In the genomic region with DNA sequence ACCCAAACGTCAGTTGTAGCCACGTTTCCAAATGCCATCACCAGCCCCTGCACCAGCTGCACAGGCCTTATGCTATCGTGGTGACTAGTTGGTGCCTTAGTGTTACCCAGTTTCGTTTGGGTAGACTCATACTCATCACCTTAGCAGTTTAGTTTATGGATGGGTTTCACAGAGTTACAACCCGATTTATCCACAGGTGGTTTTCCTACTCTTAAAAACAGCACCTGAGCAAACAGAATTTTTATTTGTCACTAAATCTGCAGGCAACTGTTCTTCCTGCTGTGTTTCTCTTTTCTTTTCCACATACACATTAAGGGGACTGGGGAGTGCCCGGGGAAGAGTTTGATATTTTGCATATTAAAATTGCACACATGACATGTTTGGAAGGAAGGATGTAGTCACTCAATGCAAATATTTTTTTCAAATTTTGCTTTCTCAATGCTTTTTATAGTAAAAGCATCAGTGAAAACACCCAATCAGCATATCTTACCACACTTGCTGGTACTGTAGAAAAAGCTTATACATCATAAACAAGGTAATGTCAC, we compare ENCODE assay signal across 9 cellular contexts. TPM values are rescaled to one million over a fixed set of nuclear protein-coding genes. Genes with fewer than 3 reads are reported as not detected.
DNase-seq lines count a peak whose midpoint lies in the region; ATAC-seq, FAIRE-seq and TF ChIP-seq lines count a peak whose summit lies in the region.
"Had no signal": no experiment of that assay in that cellular context is flagged by ENCODE, and none has a peak within 500 bp of the region (broad histone marks: within the 10 kb centered on the region; RNA-seq: fewer than 3 reads in every experiment).

No MANE protein-coding gene starts in this region.

- peak in 2 of 3 donors; percentile 54 to 74 for DNase-seq in CD4-positive, CD25-positive, alpha-beta regulatory T cell
- no peak for DNase-seq in GM19239 (ENCODE audit: insufficient read length, low spot score)
- peak; percentile 28 for DNase-seq in activated CD8-positive, alpha-beta T cell treated with anti-CD3 and anti-CD28 coated beads for 36 hours
- no peak for DNase-seq in Kasumi-1 (lab: John Stamatoyannopoulos, UW)
- DNase-seq in NCI-H2107 treated with DMSO at 0.1 percent for 48 hours (lab: John Stamatoyannopoulos, UW; ENCODE audit: unreplicated experiment) = no peak
- no peak for DNase-seq in uterus
- DNase-seq in HK-2 (ENCODE audit: unreplicated experiment) = no peak

- H3K4me3 ChIP-seq in CD4-positive, CD25-positive, alpha-beta regulatory T cell (ENCODE audit: low read depth, low read length) = peak overlapping the region; percentile 53
- H3K4me3 ChIP-seq in uterus = no peak overlapping the region

- peak overlapping the region; percentile 90 to 95 (median 93) for H3K27ac Mint-ChIP-seq in CD4-positive, CD25-positive, alpha-beta regulatory T cell
- H3K27ac Mint-ChIP-seq in activated CD8-positive, alpha-beta T cell treated with anti-CD3 and anti-CD28 coated beads for 36 hours = peak overlapping the region; percentile 88

- H3K4me3 Mint-ChIP-seq in CD4-positive, CD25-positive, alpha-beta regulatory T cell = peak overlapping the region; percentile 58 to 77 (median 71)
- no peak overlapping the region for H3K4me3 Mint-ChIP-seq in activated CD8-positive, alpha-beta T cell treated with anti-CD3 and anti-CD28 coated beads for 36 hours

- intact Hi-C loops in activated CD8-positive, alpha-beta T cell treated with anti-CD3 and anti-CD28 coated beads for 36 hours (cut with micrococcal nuclease) = loop anchor here (5.0 kb wide), 1 partner anchor 118 kb away; no protein-coding TSS in a partner anchor
- intact Hi-C loops in uterus (cut with DNase I; ENCODE audit: low total_unique reads) = no loop called here

- POLR2A ChIA-PET in activated CD8-positive, alpha-beta T cell treated with anti-CD3 and anti-CD28 coated beads for 36 hours (lab: Charles Lee) = no interaction called here

- H3K4me1 ChIP-seq in CD4-positive, CD25-positive, alpha-beta regulatory T cell (ENCODE audit: control insufficient read depth, insufficient read depth, low read length, poor library complexity, severe bottlenecking) = peaks cover 23% of the 10 kb centered on the region
- no peaks in the 10 kb centered on the region for H3K4me1 ChIP-seq in uterus

- peak overlapping the region; percentile 81 for H3K27ac ChIP-seq in CD4-positive, CD25-positive, alpha-beta regulatory T cell (ENCODE audit: insufficient read depth, low read length, poor library complexity, severe bottlenecking)
- H3K27ac ChIP-seq in uterus = no peak overlapping the region

- ATAC-seq in CD4-positive, CD25-positive, alpha-beta regulatory T cell (ENCODE audit: low read depth in 2 of 2) = peak; percentile 28 to 45
- peak; percentile 26 for ATAC-seq in HG03095 (IDR thresholded peaks at IDR 0.05; ENCODE audit: unreplicated experiment)
- peak; percentile 29 for ATAC-seq in activated CD8-positive, alpha-beta T cell treated with anti-CD3 and anti-CD28 coated beads for 36 hours
- ATAC-seq: Panc1 had no signal

- H3K4me1 Mint-ChIP-seq in CD4-positive, CD25-positive, alpha-beta regulatory T cell = peaks cover 26 to 58% (median 42%) of the 10 kb centered on the region in 4 donors
- H3K4me1 Mint-ChIP-seq in activated CD8-positive, alpha-beta T cell treated with anti-CD3 and anti-CD28 coated beads for 36 hours (ENCODE audit: low read depth) = peaks cover 39% of the 10 kb centered on the region

- FAIRE-seq in GM19239 (lab: Jason Lieb, UNC) = peak; percentile 83

- no peaks in the 10 kb centered on the region for H3K27me3 Mint-ChIP-seq in CD4-positive, CD25-positive, alpha-beta regulatory T cell
- no peaks in the 10 kb centered on the region for H3K27me3 Mint-ChIP-seq in activated CD8-positive, alpha-beta T cell treated with anti-CD3 and anti-CD28 coated beads for 36 hours

- CTCF ChIA-PET in activated CD8-positive, alpha-beta T cell treated with anti-CD3 and anti-CD28 coated beads for 36 hours (lab: Charles Lee) = interaction anchor here (1.4 kb wide), 1 partner anchor 13 kb away, joined by 4 read pairs; no protein-coding TSS in a partner anchor

- H3K9me3 ChIP-seq in CD4-positive, CD25-positive, alpha-beta regulatory T cell (ENCODE audit: control insufficient read depth in 2 of 2, low read length in 2 of 2) = no peaks in the 10 kb centered on the region
- H3K9me3 ChIP-seq in uterus = no peaks in the 10 kb centered on the region

- TF ChIP-seq POLR2A in uterus (IDR thresholded peaks at IDR 0.05) = no peak

- H3K36me3 Mint-ChIP-seq in CD4-positive, CD25-positive, alpha-beta regulatory T cell = peaks cover 30% of the 10 kb centered on the region
- H3K36me3 Mint-ChIP-seq in activated CD8-positive, alpha-beta T cell treated with anti-CD3 and anti-CD28 coated beads for 36 hours (ENCODE audit: low read depth) = peaks cover 73% of the 10 kb centered on the region

- TF ChIP-seq CTCF in activated CD8-positive, alpha-beta T cell treated with anti-CD3 and anti-CD28 coated beads for 36 hours (IDR thresholded peaks at IDR 0.05) = no peak
- no peak for TF ChIP-seq CTCF in uterus (IDR thresholded peaks at IDR 0.05)

- H3K9me3 Mint-ChIP-seq in CD4-positive, CD25-positive, alpha-beta regulatory T cell = peaks cover 0 to 2% (median 0%) of the 10 kb centered on the region in 7 donors
- no peaks in the 10 kb centered on the region for H3K9me3 Mint-ChIP-seq in activated CD8-positive, alpha-beta T cell treated with anti-CD3 and anti-CD28 coated beads for 36 hours

- peaks cover 15% of the 10 kb centered on the region for H3K36me3 ChIP-seq in CD4-positive, CD25-positive, alpha-beta regulatory T cell (ENCODE audit: control insufficient read depth, insufficient read depth, low read length)
- no peaks in the 10 kb centered on the region for H3K36me3 ChIP-seq in uterus

- no peaks in the 10 kb centered on the region for H3K27me3 ChIP-seq in CD4-positive, CD25-positive, alpha-beta regulatory T cell (ENCODE audit: control insufficient read depth, insufficient read depth, low read length)
- no peaks in the 10 kb centered on the region for H3K27me3 ChIP-seq in uterus

RNA-seq across cellular contexts. Expression of a gene that starts 41.7 kb away (rescaled TPM):
- 8.4 TPM for total RNA-seq in CD4-positive, CD25-positive, alpha-beta regulatory T cell
- 1 to 10 TPM; 3.8 to 5.1 (median 4.5) TPM for polyA plus RNA-seq in CD4-positive, CD25-positive, alpha-beta regulatory T cell
- 10 to 100 TPM; 16.1 to 18.8 TPM for total RNA-seq in activated CD8-positive, alpha-beta T cell treated with anti-CD3 and anti-CD28 coated beads for 36 hours
- 10 to 100 TPM in 1 of 4 donors, 1 to 10 TPM in 3; 3.6 to 17.9 (median 9.2) TPM for total RNA-seq in uterus

Comparison
In these comparisons a context has a peak if more than half of its experiments do, and no peak if none do; other contexts are left out.
1. DNase-seq: peak in CD4-positive, CD25-positive, alpha-beta regulatory T cell (2 of 3) and activated CD8-positive, alpha-beta T cell treated with anti-CD3 and anti-CD28 coated beads for 36 hours (single experiment); none in GM19239 (single experiment), Kasumi-1 (0 of 2), NCI-H2107 treated with DMSO at 0.1 percent for 48 hours (single experiment), uterus (0 of 2) and HK-2 (single experiment).
2. Peak in every context shown above with its lines, with median percentiles within 50 percentile points of each other: ATAC-seq.